ENCODE assay signal across 17 cellular contexts in genomic region chr2:67641709-67642397, GRCh38.
A peak's percentile ranks its signal among the peaks of the same experiment; 100 is the strongest.
DNase-seq lines count a peak whose midpoint lies in the region; ATAC-seq and TF ChIP-seq lines count a peak whose summit lies in the region.
"Had no signal": no experiment of that assay in that cellular context is flagged by ENCODE, and none has a peak within 500 bp of the region (broad histone marks: within the 10 kb centered on the region; RNA-seq: fewer than 3 reads in every experiment).

No MANE protein-coding gene starts in this region.

- H3K36me3 ChIP-seq in psoas muscle (ENCODE audit: insufficient read depth in 1 of 2, low read depth in 1 of 2) (no peaks in the 10 kb centered on the region), lower lobe of right lung (no peaks in the 10 kb centered on the region)
- H3K36me3 ChIP-seq: heart right ventricle, tibial artery had no signal

- no peak overlapping the region for H3K27ac ChIP-seq in psoas muscle
- no peak overlapping the region for H3K27ac ChIP-seq in lower lobe of right lung
- H3K27ac ChIP-seq: tibial artery had no signal

- no peaks in the 10 kb centered on the region for H3K9me3 ChIP-seq in psoas muscle
- no peaks in the 10 kb centered on the region for H3K9me3 ChIP-seq in lower lobe of right lung
- H3K9me3 ChIP-seq: tibial artery had no signal

- no peak overlapping the region for H3K4me3 ChIP-seq in fibroblast of mammary gland (ENCODE audit: control insufficient read depth, low read depth, low read length)
- H3K4me3 ChIP-seq in psoas muscle = no peak overlapping the region
- no peak overlapping the region for H3K4me3 ChIP-seq in lower lobe of right lung
- H3K4me3 ChIP-seq: heart right ventricle, tibial artery had no signal

- DNase-seq in SHP77 (lab: John Stamatoyannopoulos, UW) (peak; percentile 9 to 24), SHP77 treated with DMSO at 0.1 percent for 48 hours (lab: John Stamatoyannopoulos, UW) (no peak), NCI-H69 (lab: John Stamatoyannopoulos, UW) (peak; percentile 22), fibroblast of mammary gland (ENCODE audit: low read depth) (peak; percentile 27), psoas muscle (no peak), NCI-H1694 (lab: John Stamatoyannopoulos, UW) (no peak), lower lobe of right lung (no peak)
- DNase-seq: activated CD4-positive, alpha-beta T cell treated with anti-CD3 and anti-CD28 coated beads for 48 hours; caudate nucleus; CD4-positive, alpha-beta T cell; heart right ventricle; natural killer cell; RPMI8226; stimulated activated CD4-positive, alpha-beta T cell treated with anti-CD3 and anti-CD28 coated beads, Interleukin-2, amount 100 ng/mL, for 24 hours; stimulated activated naive CD4-positive, alpha-beta T cell treated with Interleukin-2 at 50 U/mL for 16 hours; tibial artery had no signal

- 38 to 63% (median 46%) methylated on average over 5 of the region's 5 CpGs for WGBS in psoas muscle, 3 donors

- peak in 3 of 4 donors; percentile 70 to 78 (median 75) for ATAC-seq in psoas muscle
- no peak for ATAC-seq in HG02884 (IDR thresholded peaks at IDR 0.05; ENCODE audit: unreplicated experiment)
- ATAC-seq in lower lobe of right lung = no peak
- ATAC-seq: natural killer cell had no signal

- TF ChIP-seq CTCF in fibroblast of mammary gland (conservative IDR thresholded peaks at IDR 0.05; ENCODE audit: control insufficient read depth, insufficient read depth, low read depth, low read length) = no peak
- TF ChIP-seq CTCF in psoas muscle (IDR thresholded peaks at IDR 0.05) = no peak
- TF ChIP-seq CTCF in lower lobe of right lung (IDR thresholded peaks at IDR 0.05) = no peak

- intact Hi-C loops in psoas muscle (cut with DNase I) (loop anchor here in 1 of 2 donors (10.0 kb wide), 1 partner anchor 247 kb away; the partner anchor contains the start of gene ETAA1), lower lobe of right lung (cut with DNase I) (no loop called here)

- H3K4me1 ChIP-seq in psoas muscle = peaks cover 8% of the 10 kb centered on the region
- H3K4me1 ChIP-seq in lower lobe of right lung = no peaks in the 10 kb centered on the region

- no peaks in the 10 kb centered on the region for H3K27me3 ChIP-seq in psoas muscle (ENCODE audit: insufficient read depth in 3 of 3, low read length in 2 of 3)
- no peaks in the 10 kb centered on the region for H3K27me3 ChIP-seq in lower lobe of right lung (ENCODE audit: low read depth)
- H3K27me3 ChIP-seq: heart right ventricle, tibial artery had no signal

Comparison
In these comparisons a context has a peak if more than half of its experiments do, and no peak if none do; other contexts are left out.
1. DNase-seq: peak in SHP77 (2 of 2), NCI-H69 (single experiment) and fibroblast of mammary gland (single experiment); none in SHP77 treated with DMSO at 0.1 percent for 48 hours (single experiment), psoas muscle (0 of 2), NCI-H1694 (single experiment) and lower lobe of right lung (single experiment).
2. ATAC-seq: peak in psoas muscle (3 of 4); none in HG02884 (single experiment) and lower lobe of right lung (0 of 2).